ENCODE assay signal across 1 cellular context in genomic region chr17:78873519-78874340, GRCh38.
TF ChIP-seq lines count a peak whose summit lies in the region.

No MANE protein-coding gene starts in this region.

TF ChIP-seq in K562, 482 proteins besides CTCF, POLR2A, EP300 and RAD21:
- peak; percentile 50 for TF ChIP-seq ATF7 (IDR thresholded peaks at IDR 0.05)
- TF ChIP-seq SFPQ (IDR thresholded peaks at IDR 0.05; ENCODE audit: low read depth, low read length): no peak
- no peak for TF ChIP-seq JUND (IDR thresholded peaks at IDR 0.05; ENCODE audit: borderline replicate concordance, low read depth, low read length)
- TF ChIP-seq JUND (tag; IDR thresholded peaks at IDR 0.05; ENCODE audit: borderline replicate concordance, low read depth, low read length): peak; percentile 33; the same call in 1 of the 3 replicates
- peak; percentile 71 for TF ChIP-seq ATF3 (IDR thresholded peaks at IDR 0.05)
- no peak for TF ChIP-seq ATF3 (CRISPR knock-in tag; conservative IDR thresholded peaks at IDR 0.05)
TF ChIP-seq in K562: peak in this region for 3.
